8 cellular contexts compared by ENCODE assay signal in genomic region chr7:13920053-13920697, GRCh38.
DNase-seq lines count a peak whose midpoint lies in the region; ATAC-seq and TF ChIP-seq lines count a peak whose summit lies in the region.

No MANE protein-coding gene starts in this region.

- H3K9me3 ChIP-seq in lower lobe of right lung, result no peaks in the 10 kb centered on the region

- peaks cover 25% of the 10 kb centered on the region for H3K4me1 Mint-ChIP-seq in brain

- ATAC-seq in lower lobe of right lung, result peak; percentile 55 to 70
- ATAC-seq in GM18909 (IDR thresholded peaks at IDR 0.05; ENCODE audit: poor library complexity, unreplicated experiment), result no peak
- ATAC-seq in HG02973 (IDR thresholded peaks at IDR 0.05; ENCODE audit: unreplicated experiment), result no peak

- peak overlapping the region; percentile 42 to 96 (median 86) for H3K27ac Mint-ChIP-seq in brain

- peak overlapping the region; percentile 18 for H3K27ac ChIP-seq in lower lobe of right lung

- no peaks in the 10 kb centered on the region for H3K9me3 Mint-ChIP-seq in brain

- intact Hi-C loops in lower lobe of right lung (cut with DNase I), result no loop called here

- peak overlapping the region; percentile 45 to 74 (median 58) for H3K4me3 Mint-ChIP-seq in brain

- DNase-seq in ELF-1 (ENCODE audit: low read depth, low spot score) (peak; percentile 73), NCI-H2171 (lab: John Stamatoyannopoulos, UW) (peak; percentile 86), lower lobe of right lung (no peak), mesenteric fat pad (ENCODE audit: low spot score) (no peak), activated gamma-delta T cell treated with Interleukin-2 at 50 U/mL for 16 hours (no peak)

- no peaks in the 10 kb centered on the region for H3K36me3 ChIP-seq in lower lobe of right lung

- TF ChIP-seq CTCF in brain (conservative IDR thresholded peaks at IDR 0.05), result no peak
- no peak for TF ChIP-seq CTCF in lower lobe of right lung (IDR thresholded peaks at IDR 0.05)

- no peaks in the 10 kb centered on the region for H3K27me3 Mint-ChIP-seq in brain

- no peaks in the 10 kb centered on the region for H3K27me3 ChIP-seq in lower lobe of right lung (ENCODE audit: low read depth)

- peaks cover 16% of the 10 kb centered on the region for H3K36me3 Mint-ChIP-seq in brain

- H3K4me1 ChIP-seq in lower lobe of right lung, result peaks cover 5% of the 10 kb centered on the region

- no peak overlapping the region for H3K4me3 ChIP-seq in lower lobe of right lung

Comparison
In these comparisons a context has a peak if more than half of its experiments do, and no peak if none do; other contexts are left out.
1. DNase-seq: peak in ELF-1 (single experiment) and NCI-H2171 (single experiment); none in lower lobe of right lung (single experiment), mesenteric fat pad (single experiment) and activated gamma-delta T cell treated with Interleukin-2 at 50 U/mL for 16 hours (single experiment).
2. ATAC-seq: peak in lower lobe of right lung (2 of 2); none in GM18909 (single experiment) and HG02973 (single experiment).